In genomic region chr17:4845128-4845527, GRCh38 we compare ENCODE assay signal across 15 cellular contexts.
DNase-seq lines count a peak whose midpoint lies in the region; ATAC-seq lines count a peak whose summit lies in the region.
"Had no signal": no experiment of that assay in that cellular context is flagged by ENCODE, and none has a peak within 500 bp of the region (broad histone marks: within the 10 kb centered on the region; RNA-seq: fewer than 3 reads in every experiment).

No MANE protein-coding gene starts in this region.

- intact Hi-C loops in dendritic cell treated with granulocyte-macrophage colony-stimulating factor and Interleukin-4, amounts not matched to agents 40 ng/mL and 50 ng/mL, for 4 days (cut with micrococcal nuclease), result no loop called here

- ATAC-seq in stimulated activated effector memory CD8-positive, alpha-beta T cell treated with anti-CD3 and anti-CD28 coated beads, Interleukin-12 subunit alpha, Interleukin-12 subunit beta, amount 100 ng/mL, for 72 hours, result no peak
- ATAC-seq in HG03095 (IDR thresholded peaks at IDR 0.05; ENCODE audit: unreplicated experiment), result no peak
- ATAC-seq in activated CD4-positive, CD25-positive, alpha-beta regulatory T cell treated with anti-CD3 and anti-CD28 coated beads, Interleukin-2, amount 50 U/mL, for 24 hours, result no peak
- no peak for ATAC-seq in HG03280 (IDR thresholded peaks at IDR 0.05; ENCODE audit: unreplicated experiment)
- ATAC-seq: activated T-cell treated with anti-CD3 and anti-CD28 coated beads, Interleukin-2, amount 50 U/mL, for 4 hours; gastrocnemius medialis had no signal

- no peaks in the 10 kb centered on the region for H3K27me3 Mint-ChIP-seq in dendritic cell treated with granulocyte-macrophage colony-stimulating factor and Interleukin-4, amounts not matched to agents 40 ng/mL and 50 ng/mL, for 4 days
- H3K27me3 Mint-ChIP-seq: activated CD4-positive, alpha-beta memory T cell treated with anti-CD3 and anti-CD28 coated beads, Interleukin-2, amount 10 ng/mL, durations not matched to agents 7 days and 5 days; activated naive CD8-positive, alpha-beta T cell treated with anti-CD3 and anti-CD28 coated beads for 36 hours; brain had no signal

- DNase-seq in NOMO-1 treated with dmso at 0.1 percent for 144 hours (lab: John Stamatoyannopoulos, UW; ENCODE audit: unreplicated experiment), result peak; percentile 94
- DNase-seq in stimulated activated effector memory CD8-positive, alpha-beta T cell treated with anti-CD3 and anti-CD28 coated beads, Interleukin-12 subunit alpha, Interleukin-12 subunit beta, amount 100 ng/mL, for 72 hours (ENCODE audit: low spot score in 2 of 2), result no peak
- DNase-seq: activated CD4-positive, alpha-beta memory T cell treated with anti-CD3 and anti-CD28 coated beads, Interleukin-2, amount 10 ng/mL, durations not matched to agents 7 days and 5 days; activated naive CD8-positive, alpha-beta T cell treated with anti-CD3 and anti-CD28 coated beads for 36 hours; activated T-cell treated with anti-CD3 and anti-CD28 coated beads, Interleukin-2, amount 50 U/mL, for 4 hours; gastrocnemius medialis; HFFc6; NCI-H146; NCI-H2227 treated with DMSO at 0.1 percent for 48 hours; stimulated activated CD4-positive, alpha-beta T cell treated with anti-CD3 and anti-CD28 coated beads, Interleukin-2, amount 100 ng/mL, for 24 hours had no signal

- H3K4me3 Mint-ChIP-seq in dendritic cell treated with granulocyte-macrophage colony-stimulating factor and Interleukin-4, amounts not matched to agents 40 ng/mL and 50 ng/mL, for 4 days, result peak overlapping the region; percentile 68
- H3K4me3 Mint-ChIP-seq in stimulated activated effector memory CD8-positive, alpha-beta T cell treated with anti-CD3 and anti-CD28 coated beads, Interleukin-12 subunit alpha, Interleukin-12 subunit beta, amount 100 ng/mL, for 72 hours, result no peak overlapping the region
- H3K4me3 Mint-ChIP-seq: activated CD4-positive, alpha-beta memory T cell treated with anti-CD3 and anti-CD28 coated beads, Interleukin-2, amount 10 ng/mL, durations not matched to agents 7 days and 5 days; activated naive CD8-positive, alpha-beta T cell treated with anti-CD3 and anti-CD28 coated beads for 36 hours; activated T-cell treated with anti-CD3 and anti-CD28 coated beads, Interleukin-2, amount 50 U/mL, for 4 hours; brain; HFFc6 had no signal

- no peaks in the 10 kb centered on the region for H3K9me3 Mint-ChIP-seq in dendritic cell treated with granulocyte-macrophage colony-stimulating factor and Interleukin-4, amounts not matched to agents 40 ng/mL and 50 ng/mL, for 4 days
- H3K9me3 Mint-ChIP-seq in stimulated activated effector memory CD8-positive, alpha-beta T cell treated with anti-CD3 and anti-CD28 coated beads, Interleukin-12 subunit alpha, Interleukin-12 subunit beta, amount 100 ng/mL, for 72 hours, result no peaks in the 10 kb centered on the region
- H3K9me3 Mint-ChIP-seq: activated CD4-positive, alpha-beta memory T cell treated with anti-CD3 and anti-CD28 coated beads, Interleukin-2, amount 10 ng/mL, durations not matched to agents 7 days and 5 days; activated naive CD8-positive, alpha-beta T cell treated with anti-CD3 and anti-CD28 coated beads for 36 hours; activated T-cell treated with anti-CD3 and anti-CD28 coated beads, Interleukin-2, amount 50 U/mL, for 4 hours; brain; HFFc6 had no signal

- peak overlapping the region; percentile 96 for H3K27ac Mint-ChIP-seq in dendritic cell treated with granulocyte-macrophage colony-stimulating factor and Interleukin-4, amounts not matched to agents 40 ng/mL and 50 ng/mL, for 4 days
- peak overlapping the region; percentile 45 for H3K27ac Mint-ChIP-seq in stimulated activated effector memory CD8-positive, alpha-beta T cell treated with anti-CD3 and anti-CD28 coated beads, Interleukin-12 subunit alpha, Interleukin-12 subunit beta, amount 100 ng/mL, for 72 hours
- H3K27ac Mint-ChIP-seq: activated CD4-positive, alpha-beta memory T cell treated with anti-CD3 and anti-CD28 coated beads, Interleukin-2, amount 10 ng/mL, durations not matched to agents 7 days and 5 days; activated naive CD8-positive, alpha-beta T cell treated with anti-CD3 and anti-CD28 coated beads for 36 hours; HFFc6 had no signal

- H3K36me3 Mint-ChIP-seq in dendritic cell treated with granulocyte-macrophage colony-stimulating factor and Interleukin-4, amounts not matched to agents 40 ng/mL and 50 ng/mL, for 4 days (ENCODE audit: low read depth), result peaks cover 34% of the 10 kb centered on the region
- peaks cover 7% of the 10 kb centered on the region for H3K36me3 Mint-ChIP-seq in stimulated activated effector memory CD8-positive, alpha-beta T cell treated with anti-CD3 and anti-CD28 coated beads, Interleukin-12 subunit alpha, Interleukin-12 subunit beta, amount 100 ng/mL, for 72 hours

- peaks cover 95% of the 10 kb centered on the region for H3K4me1 Mint-ChIP-seq in dendritic cell treated with granulocyte-macrophage colony-stimulating factor and Interleukin-4, amounts not matched to agents 40 ng/mL and 50 ng/mL, for 4 days (ENCODE audit: low read depth)
- peaks cover 58% of the 10 kb centered on the region for H3K4me1 Mint-ChIP-seq in stimulated activated effector memory CD8-positive, alpha-beta T cell treated with anti-CD3 and anti-CD28 coated beads, Interleukin-12 subunit alpha, Interleukin-12 subunit beta, amount 100 ng/mL, for 72 hours
